8 cellular contexts compared by ENCODE assay signal in the genomic region with DNA sequence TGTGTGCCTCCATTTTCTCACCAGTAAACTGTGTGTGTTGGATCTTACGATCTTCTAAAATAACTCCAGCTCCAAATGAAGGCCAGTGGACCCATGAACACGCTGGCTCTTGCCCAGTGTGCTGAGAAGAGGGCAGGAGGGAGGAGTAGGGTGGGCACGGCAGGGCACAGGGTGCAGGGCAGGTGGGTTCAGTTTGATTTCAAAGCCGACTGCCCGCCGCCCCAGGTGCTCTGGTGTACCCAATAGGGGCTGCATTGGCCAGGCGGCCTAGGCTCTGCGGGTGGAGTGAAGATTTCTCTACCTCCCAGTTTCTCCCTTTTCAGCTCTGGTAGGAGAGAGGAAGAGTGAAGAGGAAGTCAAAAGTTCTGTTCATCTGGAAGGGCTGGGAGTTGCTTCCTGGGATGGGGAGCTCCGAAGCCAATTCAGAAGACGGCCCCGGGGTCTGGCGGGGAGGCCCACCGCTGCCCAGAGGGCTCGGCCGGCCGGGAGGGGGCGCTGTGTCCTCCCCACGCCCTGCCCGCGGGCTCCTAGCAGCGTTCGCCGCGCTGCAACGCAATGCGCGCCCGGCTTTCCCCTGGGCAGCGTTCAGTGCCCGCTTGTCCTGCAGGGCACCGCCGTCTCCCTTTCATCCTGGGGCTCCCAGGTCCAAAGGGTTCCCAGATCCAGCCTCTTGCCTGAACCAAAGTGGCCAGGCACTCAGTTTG. TPM values are rescaled to one million over a fixed set of nuclear protein-coding genes. Genes with fewer than 3 reads are reported as not detected.
A peak's percentile ranks its signal among the peaks of the same experiment; 100 is the strongest.
DNase-seq lines count a peak whose midpoint lies in the region; ATAC-seq and TF ChIP-seq lines count a peak whose summit lies in the region.

No MANE protein-coding gene starts in this region.

- H3K27me3 Mint-ChIP-seq in chondrocyte (ENCODE audit: low read depth) (peaks cover 59% of the 10 kb centered on the region), naive B cell (peaks cover 58 to 85% (median 75%) of the 10 kb centered on the region in 3 donors)

- ATAC-seq in naive B cell (ENCODE audit: low read depth in 2 of 2) = peak; percentile 35 to 41
- ATAC-seq in GM21825 (IDR thresholded peaks at IDR 0.05; ENCODE audit: unreplicated experiment) = no peak
- no peak for ATAC-seq in GM18907 (IDR thresholded peaks at IDR 0.05; ENCODE audit: unreplicated experiment)

- H3K27ac Mint-ChIP-seq in chondrocyte (ENCODE audit: unreplicated experiment) = no peak overlapping the region
- peak overlapping the region in 1 of 6 donors; percentile 80 for H3K27ac Mint-ChIP-seq in naive B cell

- H3K4me3 ChIP-seq in stomach smooth muscle (ENCODE audit: low read length in 2 of 2) = peak overlapping the region; percentile 43 to 62

- peaks cover 24% of the 10 kb centered on the region for H3K4me1 ChIP-seq in stomach smooth muscle (ENCODE audit: control insufficient read depth, insufficient read depth, low read length)

- peak; percentile 79 for TF ChIP-seq CTCF in chondrocyte (IDR thresholded peaks at IDR 0.05)

- H3K27ac ChIP-seq in stomach smooth muscle (ENCODE audit: low read length) = no peak overlapping the region

- H3K9me3 ChIP-seq in stomach smooth muscle (ENCODE audit: control insufficient read depth in 2 of 2, low read length in 2 of 2) = no peaks in the 10 kb centered on the region

- H3K4me3 Mint-ChIP-seq in chondrocyte (ENCODE audit: unreplicated experiment) (peak overlapping the region; percentile 68), naive B cell (peak overlapping the region; percentile 69 to 88 (median 77))

- no peaks in the 10 kb centered on the region for H3K9me3 Mint-ChIP-seq in chondrocyte (ENCODE audit: low read depth)
- H3K9me3 Mint-ChIP-seq in naive B cell = peaks cover 0 to 2% (median 0%) of the 10 kb centered on the region in 7 donors

- H3K27me3 ChIP-seq in stomach smooth muscle (ENCODE audit: control insufficient read depth in 1 of 2, insufficient read depth in 2 of 2, low read length in 2 of 2) = peaks cover 35 to 36% of the 10 kb centered on the region in 2 donors

- no peak overlapping the region for H3K9ac ChIP-seq in stomach smooth muscle (ENCODE audit: low read length in 2 of 2)

- H3K4me1 Mint-ChIP-seq in chondrocyte (ENCODE audit: low read depth) (peaks cover 5% of the 10 kb centered on the region), naive B cell (peaks cover 0 to 8% (median 0%) of the 10 kb centered on the region in 3 donors)

- no peaks in the 10 kb centered on the region for H3K36me3 ChIP-seq in stomach smooth muscle (ENCODE audit: control insufficient read depth in 2 of 2, insufficient read depth in 2 of 2, low read length in 2 of 2)

- peaks cover 3% of the 10 kb centered on the region for H3K36me3 Mint-ChIP-seq in chondrocyte (ENCODE audit: low read depth)
- H3K36me3 Mint-ChIP-seq in naive B cell = no peaks in the 10 kb centered on the region

- DNase-seq in NCI-H146 (lab: John Stamatoyannopoulos, UW) (peak; percentile 28), NCI-H146 treated with DMSO at 0.1 percent for 48 hours (lab: John Stamatoyannopoulos, UW; ENCODE audit: unreplicated experiment) (no peak), SW480 (ENCODE audit: low spot score) (peak; percentile 60), chondrocyte (ENCODE audit: low spot score) (no peak), naive B cell (no peak)

RNA-seq across cellular contexts. Expression of a gene that starts 1.1 kb away (rescaled TPM):
- total RNA-seq in chondrocyte = not detected in 3 replicates
- not detected for polyA plus RNA-seq in naive B cell (ENCODE audit: low read depth in 6 of 6)

Comparison
In these comparisons a context has a peak if more than half of its experiments do, and no peak if none do; other contexts are left out.
1. DNase-seq: peak in NCI-H146 (single experiment) and SW480 (single experiment); none in NCI-H146 treated with DMSO at 0.1 percent for 48 hours (single experiment), chondrocyte (single experiment) and naive B cell (single experiment).
2. ATAC-seq: peak in naive B cell (2 of 2); none in GM21825 (single experiment) and GM18907 (single experiment).